ENCODE assay signal across 9 cellular contexts in genomic region chr2:176997074-176997791, GRCh38.
A peak's percentile ranks its signal among the peaks of the same experiment; 100 is the strongest.
DNase-seq lines count a peak whose midpoint lies in the region; ATAC-seq, FAIRE-seq and TF ChIP-seq lines count a peak whose summit lies in the region.
"Had no signal": no experiment of that assay in that cellular context is flagged by ENCODE, and none has a peak within 500 bp of the region (broad histone marks: within the 10 kb centered on the region; RNA-seq: fewer than 3 reads in every experiment).

No MANE protein-coding gene starts in this region.

- FAIRE-seq in K562 (lab: Jason Lieb, UNC), result no peak
- FAIRE-seq: H1 had no signal

- TF ChIP-seq RAD21 in K562 (CRISPR knock-in tag; conservative IDR thresholded peaks at IDR 0.05 in 1 of 2, IDR thresholded peaks at IDR 0.05 in 1 of 2), result no peak

- H3K9me1 ChIP-seq in K562 (ENCODE audit: control insufficient read depth, insufficient read depth, low read length), result no peaks in the 10 kb centered on the region

- BruUV-seq in K562 (replicated peaks; lab: Mats Ljungman, UMichigan), result no TSS peak

- in situ Hi-C loops in K562 (cut with MboI), result no loop called here

- CTCF ChIA-PET in K562 (lab: Yijun Ruan, JAX; ENCODE audit: low intra/inter-chr PET ratio), result no interaction called here

- no peaks in the 10 kb centered on the region; a peak in 1 of 5 replicates for H3K4me1 ChIP-seq in K562 (replicated peaks in 1 of 2; ENCODE audit: control insufficient read depth in 2 of 2, insufficient read depth in 2 of 2, low read length in 2 of 2)

- H3K9me3 ChIP-seq in K562 (replicated peaks; ENCODE audit: control insufficient read depth, insufficient read depth, low read depth, low read length), result no peaks in the 10 kb centered on the region

- TF ChIP-seq POLR2A in K562 (conservative IDR thresholded peaks at IDR 0.05), result no peak

- H3K4me3 ChIP-seq in AG09309 (ENCODE audit: control insufficient read depth, low read depth, low read length) (no peak overlapping the region), K562 (no peak overlapping the region)

- no peak overlapping the region for H3K4me2 ChIP-seq in K562 (ENCODE audit: insufficient read depth, low read length)

- WGBS in K562 (ENCODE audit: insufficient coverage, low coverage, missing lambda C conversion rate), result 7% methylated on average over 5 of the region's 5 CpGs

- H3K27me3 ChIP-seq in K562 (ENCODE audit: control insufficient read depth in 2 of 2, insufficient read depth in 2 of 2, low read length in 2 of 2), result no peaks in the 10 kb centered on the region

- POLR2A ChIA-PET in K562 (lab: Yijun Ruan, JAX), result no interaction called here

- no peaks in the 10 kb centered on the region for H3K36me3 ChIP-seq in K562 (ENCODE audit: control insufficient read depth, insufficient read depth, low read length)

- TF ChIP-seq EP300 in K562 (IDR thresholded peaks at IDR 0.05; ENCODE audit: low read length), result no peak

- no peaks in the 10 kb centered on the region for H4K20me1 ChIP-seq in K562 (replicated peaks; ENCODE audit: control insufficient read depth, insufficient read depth, low read length)

- peak; percentile 59 for ATAC-seq in GM19023 (IDR thresholded peaks at IDR 0.05; ENCODE audit: unreplicated experiment)
- ATAC-seq in HG03439 (IDR thresholded peaks at IDR 0.05; ENCODE audit: unreplicated experiment), result peak; percentile 51
- no peak for ATAC-seq in K562

- no peak overlapping the region for H3K27ac ChIP-seq in K562 (ENCODE audit: extremely low read depth, low read depth, low read length)

- intact Hi-C loops in K562 (cut with micrococcal nuclease), result no loop called here

- DNase-seq in AG09309 (ENCODE audit: low read depth), result peak; percentile 62
- no peak for DNase-seq in K562 (ENCODE audit: extremely low read depth in 1 of 4, low spot score in 3 of 4)
- peak; percentile 2 to 5 for DNase-seq in stimulated activated CD4-positive, alpha-beta T cell treated with anti-CD3 and anti-CD28 coated beads, Interleukin-2, amount 100 ng/mL, for 48 hours
- DNase-seq in cortex of kidney (lab: John Stamatoyannopoulos, UW), result no peak
- no peak for DNase-seq in NCI-H82 (lab: John Stamatoyannopoulos, UW)
- no peak for DNase-seq in NCI-H748 (lab: John Stamatoyannopoulos, UW; ENCODE audit: unreplicated experiment)

- TF ChIP-seq CTCF in AG09309 (IDR thresholded peaks at IDR 0.05; ENCODE audit: control insufficient read depth, insufficient read depth, low read depth, low read length, missing control alignments) (no peak), K562 (IDR thresholded peaks at IDR 0.05 in 2 of 3, conservative IDR thresholded peaks at IDR 0.05 in 1 of 3; ENCODE audit: insufficient read depth in 2 of 3, low read depth in 1 of 3, low read length in 3 of 3) (no peak)

- no peak overlapping the region for H3K9ac ChIP-seq in K562 (ENCODE audit: insufficient read depth in 1 of 2, low read depth in 2 of 2, low read length in 2 of 2)

- no peak overlapping the region for H2AFZ ChIP-seq in K562 (ENCODE audit: low read depth, low read length)

- no peaks in the 10 kb centered on the region for H3K79me2 ChIP-seq in K562 (ENCODE audit: control insufficient read depth, insufficient read depth, low read length)

TF ChIP-seq in K562, 482 proteins besides CTCF, POLR2A, EP300 and RAD21:
- TF ChIP-seq IRF9 (tag; IDR thresholded peaks at IDR 0.05), result no peak
- TF ChIP-seq NCOA4 (IDR thresholded peaks at IDR 0.05; ENCODE audit: partially characterized antibody), result no peak
- 0 out of 2 replicates have a peak, but pooled peaks have one; percentile 39 for TF ChIP-seq FOSL1 (tag; conservative IDR thresholded peaks at IDR 0.05)
- TF ChIP-seq JUN (IDR thresholded peaks at IDR 0.05; ENCODE audit: borderline replicate concordance, low read depth, low read length), result no peak
- no peak for TF ChIP-seq JUN (CRISPR knock-in tag; IDR thresholded peaks at IDR 0.05; ENCODE audit: borderline replicate concordance)
- no peak for TF ChIP-seq KDM1A (IDR thresholded peaks at IDR 0.05)
- no peak for TF ChIP-seq THRAP3 (IDR thresholded peaks at IDR 0.05; ENCODE audit: borderline replicate concordance)
- no peak for TF ChIP-seq CEBPZ (IDR thresholded peaks at IDR 0.05; ENCODE audit: borderline replicate concordance, low read depth, low read length)
- TF ChIP-seq JUND (IDR thresholded peaks at IDR 0.05; ENCODE audit: borderline replicate concordance, low read depth, low read length), result no peak
- 0 out of 3 replicates have a peak, but pooled peaks have one; percentile 26 for TF ChIP-seq JUND (tag; IDR thresholded peaks at IDR 0.05; ENCODE audit: borderline replicate concordance, low read depth, low read length)
- TF ChIP-seq TARDBP (IDR thresholded peaks at IDR 0.05), result no peak
- TF ChIP-seq MECOM (CRISPR knock-in tag; IDR thresholded peaks at IDR 0.05), result no peak
- no peak for TF ChIP-seq NR3C1 (CRISPR knock-in tag; IDR thresholded peaks at IDR 0.05)
- TF ChIP-seq ZNF695 (CRISPR knock-in tag; IDR thresholded peaks at IDR 0.05), result no peak
- TF ChIP-seq RFX7 (CRISPR knock-in tag; IDR thresholded peaks at IDR 0.05), result no peak
- no peak for TF ChIP-seq ZNF239 (CRISPR knock-in tag; IDR thresholded peaks at IDR 0.05)

Comparison
In these comparisons a context has a peak if more than half of its experiments do, and no peak if none do; other contexts are left out.
1. DNase-seq: peak in AG09309 (single experiment) and stimulated activated CD4-positive, alpha-beta T cell treated with anti-CD3 and anti-CD28 coated beads, Interleukin-2, amount 100 ng/mL, for 48 hours (2 of 2); none in K562 (0 of 4), cortex of kidney (single experiment), NCI-H82 (single experiment) and NCI-H748 (single experiment).